24 cellular contexts compared by ENCODE assay signal in genomic region chr13:78631077-78631476, GRCh38. TPM values are rescaled to one million over a fixed set of nuclear protein-coding genes. Genes with fewer than 3 reads are reported as not detected.
"Had no signal": no experiment of that assay in that cellular context is flagged by ENCODE, and none has a peak within 500 bp of the region (broad histone marks: within the 10 kb centered on the region; RNA-seq: fewer than 3 reads in every experiment).

No MANE protein-coding gene starts in this region.

- H3K27ac ChIP-seq: HL-60, PC-9, Peyer's patch, SJSA1, SK-N-MC had no signal

- DNase-seq: KBM-7; MG63; NCI-H1092; NCI-H1105 treated with DMSO at 0.1 percent for 48 hours; NCI-H1417 treated with DMSO at 0.1 percent for 48 hours; NCI-H146; NCI-H1694 treated with DMSO at 0.1 percent for 48 hours; NCI-H1930; NCI-H2081; NCI-H2107; NCI-H2227 treated with DMSO at 0.1 percent for 48 hours; NCI-H524 treated with DMSO at 0.1 percent for 48 hours; NCI-H69; NCI-H774; NK-92 treated with Interleukin-12 subunit alpha and Interleukin-12 subunit beta, amount 100 ng/mL, for 24 hours; OCI-M1; PC-9; Peyer's patch; SHP77 treated with DMSO at 0.1 percent for 48 hours had no signal

- H3K4me3 ChIP-seq: MG63, PC-9, Peyer's patch, SJSA1, SK-N-MC had no signal

- ATAC-seq: Right ventricle myocardium inferior had no signal

- H3K4me1 ChIP-seq: Peyer's patch, SJSA1 had no signal

- H3K27me3 ChIP-seq: MG63, Peyer's patch, SJSA1 had no signal

- H3K9me3 ChIP-seq: MG63, Peyer's patch, SJSA1 had no signal

RNA-seq across cellular contexts. Expression of gene POU4F1, which starts 27.7 kb away (rescaled TPM):
- total RNA-seq: PC-9, Peyer's patch, Right ventricle myocardium inferior, RPMI7951, SJSA1 had no signal
